11 cellular contexts compared by ENCODE assay signal in genomic region chr1:116879478-116880133, GRCh38. TPM values are rescaled to one million over a fixed set of nuclear protein-coding genes. Genes with fewer than 3 reads are reported as not detected.
DNase-seq lines count a peak whose midpoint lies in the region; ATAC-seq and TF ChIP-seq lines count a peak whose summit lies in the region.
"Had no signal": no experiment of that assay in that cellular context is flagged by ENCODE, and none has a peak within 500 bp of the region (broad histone marks: within the 10 kb centered on the region; RNA-seq: fewer than 3 reads in every experiment).

No MANE protein-coding gene starts in this region.

- peak overlapping the region; percentile 99 for H2AK5ac ChIP-seq in mesenchymal stem cell (ENCODE audit: low read length, severe bottlenecking)

- H2BK120ac ChIP-seq in mesenchymal stem cell (ENCODE audit: low read depth, low read length): peak overlapping the region; percentile 56

- no peak overlapping the region for H3K27ac Mint-ChIP-seq in activated naive CD8-positive, alpha-beta T cell treated with anti-CD3 and anti-CD28 coated beads for 36 hours
- H3K27ac Mint-ChIP-seq: HFFc6 had no signal

- H3K18ac ChIP-seq in mesenchymal stem cell (ENCODE audit: low read depth in 1 of 2, low read length in 2 of 2): peak overlapping the region; percentile 83 to 98

- no peaks in the 10 kb centered on the region for H3K9me3 Mint-ChIP-seq in activated naive CD8-positive, alpha-beta T cell treated with anti-CD3 and anti-CD28 coated beads for 36 hours
- H3K9me3 Mint-ChIP-seq: HFFc6 had no signal

- H3K23ac ChIP-seq in mesenchymal stem cell (ENCODE audit: low read length in 2 of 2): peak overlapping the region in 1 of 2 experiments; percentile 36

- peak overlapping the region; percentile 57 for H4K8ac ChIP-seq in mesenchymal stem cell (ENCODE audit: low read length)

- H4K20me1 ChIP-seq in BLaER1: no peaks in the 10 kb centered on the region

- peak; percentile 15 for ATAC-seq in GM19395 (IDR thresholded peaks at IDR 0.05; ENCODE audit: unreplicated experiment)

- H3K36me3 ChIP-seq in BLaER1 (no peaks in the 10 kb centered on the region), mesenchymal stem cell (ENCODE audit: control insufficient read depth in 1 of 2, insufficient read depth in 2 of 2, low read depth in 1 of 2, low read length in 2 of 2) (no peaks in the 10 kb centered on the region)
- H3K36me3 ChIP-seq: prostate gland had no signal

- H3K14ac ChIP-seq in mesenchymal stem cell (ENCODE audit: low read length in 2 of 2): peak overlapping the region in 1 of 2 experiments; percentile 22

- H3K4me1 ChIP-seq in BLaER1 (peaks cover 93% of the 10 kb centered on the region), mesenchymal stem cell (ENCODE audit: control insufficient read depth, insufficient read depth, low read depth, low read length) (peaks cover 12% of the 10 kb centered on the region)
- H3K4me1 ChIP-seq: prostate gland had no signal

- H3K4me3 Mint-ChIP-seq in activated naive CD8-positive, alpha-beta T cell treated with anti-CD3 and anti-CD28 coated beads for 36 hours: no peak overlapping the region
- H3K4me3 Mint-ChIP-seq: HFFc6 had no signal

- CTCF ChIA-PET in HEK293T (lab: Yijun Ruan, JAX): interaction anchor here (0.6 to 1.2 kb wide), 5 partner anchors 15 to 1945 kb away, joined by 3 to 4 read pairs (median 3); no protein-coding TSS in a partner anchor

- no peaks in the 10 kb centered on the region for H3K27me3 Mint-ChIP-seq in activated naive CD8-positive, alpha-beta T cell treated with anti-CD3 and anti-CD28 coated beads for 36 hours

- 94% methylated on average over 10 of the region's 10 CpGs for WGBS in mesenchymal stem cell

- no peaks in the 10 kb centered on the region for H3K27me3 ChIP-seq in BLaER1
- no peaks in the 10 kb centered on the region for H3K27me3 ChIP-seq in mesenchymal stem cell (ENCODE audit: control insufficient read depth in 1 of 2, insufficient read depth in 1 of 2, low read length in 2 of 2)

- no peaks in the 10 kb centered on the region for H3K79me1 ChIP-seq in mesenchymal stem cell (replicated peaks; ENCODE audit: low read length, poor library complexity, severe bottlenecking)

- peak overlapping the region; percentile 86 for H3K27ac ChIP-seq in BLaER1
- H3K27ac ChIP-seq in VCaP: peak overlapping the region; percentile 66
- peak overlapping the region; percentile 84 for H3K27ac ChIP-seq in mesenchymal stem cell (ENCODE audit: low read length, poor library complexity, severe bottlenecking)

- H2BK5ac ChIP-seq in mesenchymal stem cell (ENCODE audit: low read depth, low read length, poor library complexity, severe bottlenecking): peak overlapping the region; percentile 63

- peak overlapping the region; percentile 63 for H3K4me3 ChIP-seq in BLaER1
- peak overlapping the region in 1 of 2 experiments; percentile 72 for H3K4me3 ChIP-seq in mesenchymal stem cell (ENCODE audit: insufficient read depth in 1 of 2, low read depth in 1 of 2, low read length in 2 of 2)
- H3K4me3 ChIP-seq: prostate gland had no signal

- H3K4ac ChIP-seq in mesenchymal stem cell (ENCODE audit: low read depth in 1 of 2, low read length in 2 of 2): peak overlapping the region; percentile 57 to 69

- no peaks in the 10 kb centered on the region for H3K9me3 ChIP-seq in BLaER1
- H3K9me3 ChIP-seq in mesenchymal stem cell (ENCODE audit: control insufficient read depth, low read length): no peaks in the 10 kb centered on the region
- H3K9me3 ChIP-seq: prostate gland had no signal

- H2BK12ac ChIP-seq in mesenchymal stem cell (ENCODE audit: low read length in 2 of 2): peak overlapping the region; percentile 91 to 98

- POLR2A ChIA-PET in HEK293T (lab: Yijun Ruan, JAX): interaction anchor here (0.9 to 2.1 kb wide), 6 partner anchors 10 to 146 kb away, joined by 3 to 9 read pairs (median 7); partner anchors contain the start of gene PTGFRN

- H2AFZ ChIP-seq in mesenchymal stem cell (ENCODE audit: low read depth, low read length): no peak overlapping the region

- TF ChIP-seq CTCF in VCaP (conservative IDR thresholded peaks at IDR 0.05): no peak

- peak overlapping the region; percentile 99 for H4K91ac ChIP-seq in mesenchymal stem cell (ENCODE audit: low read length)

- peak overlapping the region; percentile 60 for H2BK15ac ChIP-seq in mesenchymal stem cell (ENCODE audit: low read depth, poor library complexity, severe bottlenecking)

- peak overlapping the region; percentile 91 for H3K4me2 ChIP-seq in BLaER1
- no peak overlapping the region for H3K4me2 ChIP-seq in mesenchymal stem cell (ENCODE audit: low read length, poor library complexity, severe bottlenecking)

- H3K36me3 Mint-ChIP-seq in activated naive CD8-positive, alpha-beta T cell treated with anti-CD3 and anti-CD28 coated beads for 36 hours: no peaks in the 10 kb centered on the region

- H3K9ac ChIP-seq in BLaER1 (peak overlapping the region; percentile 82), mesenchymal stem cell (ENCODE audit: low read length) (peak overlapping the region; percentile 88)

- peaks cover 20% of the 10 kb centered on the region for H3K4me1 Mint-ChIP-seq in activated naive CD8-positive, alpha-beta T cell treated with anti-CD3 and anti-CD28 coated beads for 36 hours

- DNase-seq in mesenchymal stem cell (no peak), D341Med (ENCODE audit: low spot score) (no peak), HEK293T (ENCODE audit: extremely low spot score) (no peak)
- DNase-seq in activated naive CD4-positive, alpha-beta T cell treated with anti-CD3 and anti-CD28 coated beads, Interleukin-2, amount 50 U/mL, for 16 hours: no peak
- no peak for DNase-seq in activated naive CD8-positive, alpha-beta T cell treated with anti-CD3 and anti-CD28 coated beads for 36 hours
- DNase-seq: HFFc6, kidney had no signal

TF ChIP-seq in HEK293T, 16 proteins besides CTCF, POLR2A, EP300 and RAD21:
- no peak for TF ChIP-seq ZNF384 (IDR thresholded peaks at IDR 0.05)
- no peak for TF ChIP-seq ELF4 (IDR thresholded peaks at IDR 0.05)
- no peak for TF ChIP-seq HDGF (IDR thresholded peaks at IDR 0.05; ENCODE audit: borderline replicate concordance)
- TF ChIP-seq FOXA1 (IDR thresholded peaks at IDR 0.05): no peak
- TF ChIP-seq PKNOX1 (IDR thresholded peaks at IDR 0.05): no peak
- TF ChIP-seq FOXK2 (IDR thresholded peaks at IDR 0.05): no peak
- no peak for TF ChIP-seq ARNT (IDR thresholded peaks at IDR 0.05)
- TF ChIP-seq SP1 (IDR thresholded peaks at IDR 0.05): no peak
- no peak for TF ChIP-seq NFRKB (IDR thresholded peaks at IDR 0.05)
- TF ChIP-seq FOXM1 (IDR thresholded peaks at IDR 0.05; ENCODE audit: borderline replicate concordance): no peak

RNA-seq across cellular contexts. Expression of gene PTGFRN, which starts 30.1 kb away (rescaled TPM):
- polyA plus RNA-seq in mesenchymal stem cell (2013, experiment 1 of 2): 73.6 TPM
- 75.7 TPM for polyA plus RNA-seq in mesenchymal stem cell (2013, experiment 2 of 2)
- 1 to 10 TPM; 8.7 to 9.4 TPM for total RNA-seq in activated naive CD8-positive, alpha-beta T cell treated with anti-CD3 and anti-CD28 coated beads for 36 hours
